Comparison of ENCODE assay signal across 23 cellular contexts in genomic region chr12:75349946-75350345, GRCh38. TPM values are rescaled to one million over a fixed set of nuclear protein-coding genes. Genes with fewer than 3 reads are reported as not detected.
"Had no signal": no experiment of that assay in that cellular context is flagged by ENCODE, and none has a peak within 500 bp of the region (broad histone marks: within the 10 kb centered on the region; RNA-seq: fewer than 3 reads in every experiment).

No MANE protein-coding gene starts in this region.

- H3K27me3 ChIP-seq: adrenal gland, body of pancreas, breast epithelium, SJCRH30 had no signal

- DNase-seq: activated CD4-positive, alpha-beta T cell treated with anti-CD3 and anti-CD28 coated beads, Interleukin-2, amount 10 ng/mL, durations not matched to agents 24 days and 14 days; activated CD4-positive, alpha-beta T cell treated with anti-CD3 and anti-CD28 coated beads, Interleukin-2, amount 50 U/mL, for 4 hours; activated CD8-positive, alpha-beta T cell treated with anti-CD3 and anti-CD28 coated beads for 36 hours; activated gamma-delta T cell; activated naive CD4-positive, alpha-beta T cell treated with anti-CD3 and anti-CD28 coated beads for 36 hours; activated T-cell treated with anti-CD3 and anti-CD28 coated beads, Interleukin-2, amount 50 U/mL, for 1 hour; adrenal gland; body of pancreas; Kasumi-1; MV-4-11; NCI-H1092; NCI-H1436 treated with DMSO at 0.1 percent for 48 hours; NCI-H1694 treated with DMSO at 0.1 percent for 48 hours; NCI-H2029; NCI-H345; NCI-H524 treated with DMSO at 0.1 percent for 48 hours; NCI-H748 treated with DMSO at 0.1 percent for 48 hours; OCI-M1; SHP77; SJCRH30 had no signal

- H3K9me3 ChIP-seq: adrenal gland, breast epithelium, SJCRH30 had no signal

- H3K4me1 ChIP-seq: adrenal gland, body of pancreas, breast epithelium, SJCRH30 had no signal

- H3K27ac ChIP-seq: adrenal gland, body of pancreas, breast epithelium, SJCRH30, SK-N-MC had no signal

- ATAC-seq: activated CD8-positive, alpha-beta T cell treated with anti-CD3 and anti-CD28 coated beads for 36 hours; activated naive CD4-positive, alpha-beta T cell treated with anti-CD3 and anti-CD28 coated beads, Interleukin-2, amount 50 U/mL, for 72 hours; body of pancreas had no signal

- H3K4me3 ChIP-seq: adrenal gland, body of pancreas, breast epithelium, SJCRH30, SK-N-MC had no signal

- H3K36me3 ChIP-seq: adrenal gland, breast epithelium, SJCRH30 had no signal

RNA-seq across cellular contexts. Expression of gene GLIPR1L1, which starts 15.5 kb away (rescaled TPM):
- polyA plus RNA-seq: adrenal gland had no signal
